Comparison of ENCODE assay signal across 30 cellular contexts in genomic region chr14:39279515-39279914, GRCh38.
"Had no signal": no experiment of that assay in that cellular context is flagged by ENCODE, and none has a peak within 500 bp of the region (broad histone marks: within the 10 kb centered on the region; RNA-seq: fewer than 3 reads in every experiment).

No MANE protein-coding gene starts in this region.

- H3K27me3 Mint-ChIP-seq: naive B cell; stimulated activated naive B cell treated with anti-CD40 and anti-IgM and Interleukin-4, amounts not matched to agents 10 μg/mL and 1 μg/mL and 100 μg/mL, for 72 hours had no signal

- H3K4me3 Mint-ChIP-seq: mesothelial cell of epicardium; naive B cell; neural progenitor cell; stimulated activated naive B cell treated with anti-CD40 and anti-IgM and Interleukin-4, amounts not matched to agents 10 μg/mL and 1 μg/mL and 100 μg/mL, for 72 hours; T-helper 1 cell treated with Interleukin-12 subunit alpha and Interleukin-12 subunit beta and Interleukin-4 antibody, amounts not matched to agents 30 μg/mL and 1 μg/mL, for 36 hours had no signal

- H3K27ac Mint-ChIP-seq: mesothelial cell of epicardium; neural progenitor cell; stimulated activated naive B cell treated with anti-CD40 and anti-IgM and Interleukin-4, amounts not matched to agents 10 μg/mL and 1 μg/mL and 100 μg/mL, for 72 hours; T-helper 1 cell treated with Interleukin-12 subunit alpha and Interleukin-12 subunit beta and Interleukin-4 antibody, amounts not matched to agents 30 μg/mL and 1 μg/mL, for 36 hours had no signal

- H3K4me1 Mint-ChIP-seq: neural progenitor cell had no signal

- FAIRE-seq: islet of Langerhans, TTC549 had no signal

- ATAC-seq: body of pancreas; left ventricle myocardium superior; psoas muscle; stimulated activated naive B cell treated with anti-CD40 and anti-IgM and Interleukin-4, amounts not matched to agents 10 μg/mL and 1 μg/mL and 100 μg/mL, for 72 hours; upper lobe of right lung had no signal

- DNase-seq: activated CD4-positive, alpha-beta T cell treated with anti-CD3 and anti-CD28 coated beads for 48 hours; activated CD8-positive, alpha-beta memory T cell treated with anti-CD3 and anti-CD28 coated beads, Interleukin-2, amount 50 U/mL, for 4 hours; activated effector memory CD4-positive, alpha-beta T cell treated with anti-CD3 and anti-CD28 coated beads, Interleukin-2, amount 50 U/mL, for 16 hours; activated T-cell treated with anti-CD3 and anti-CD28 coated beads, Interleukin-2, amount 50 U/mL, for 48 hours; adrenal gland; aorta; body of pancreas; cerebellar nuclear complex; colonic mucosa; effector CD8-positive, alpha-beta T cell; left ventricle myocardium superior; naive B cell; occipital lobe; psoas muscle; SK-N-SH; stimulated activated CD4-positive, alpha-beta T cell treated with anti-CD3 and anti-CD28 coated beads, Interleukin-1b, Interleukin-23, amount 100 ng/mL, for 48 hours; stimulated activated CD4-positive, alpha-beta T cell treated with anti-CD3 and anti-CD28 coated beads, Interleukin-4, amount 100 ng/mL, for 4 hours; stimulated activated CD8-positive, alpha-beta memory T cell treated with anti-CD3 and anti-CD28 coated beads, Interleukin-4, amount 100 ng/mL, for 48 hours; stimulated activated naive B cell treated with anti-CD40 and anti-IgM and Interleukin-4, amounts not matched to agents 10 μg/mL and 1 μg/mL and 100 μg/mL, for 72 hours; stomach; SW 1271; T-helper 9 cell; thyroid gland; upper lobe of right lung had no signal

- H3K9me3 Mint-ChIP-seq: activated naive CD4-positive, alpha-beta T cell treated with anti-CD3 and anti-CD28 coated beads, Interleukin-2, amount 50 U/mL, for 72 hours; neural progenitor cell; stimulated activated naive B cell treated with anti-CD40 and anti-IgM and Interleukin-4, amounts not matched to agents 10 μg/mL and 1 μg/mL and 100 μg/mL, for 72 hours; T-helper 1 cell treated with Interleukin-12 subunit alpha and Interleukin-12 subunit beta and Interleukin-4 antibody, amounts not matched to agents 30 μg/mL and 1 μg/mL, for 36 hours had no signal
